11 cellular contexts compared by ENCODE assay signal in genomic region chr16:88763502-88764053, GRCh38. TPM values are rescaled to one million over a fixed set of nuclear protein-coding genes. Genes with fewer than 3 reads are reported as not detected.
DNase-seq lines count a peak whose midpoint lies in the region; ATAC-seq and TF ChIP-seq lines count a peak whose summit lies in the region.
"Had no signal": no experiment of that assay in that cellular context is flagged by ENCODE, and none has a peak within 500 bp of the region (broad histone marks: within the 10 kb centered on the region; RNA-seq: fewer than 3 reads in every experiment).

No MANE protein-coding gene starts in this region.

- no peaks in the 10 kb centered on the region for H3K9me3 ChIP-seq in smooth muscle cell (replicated peaks; ENCODE audit: low read depth)
- H3K9me3 ChIP-seq: HAP-1 had no signal

- no peaks in the 10 kb centered on the region for H3K9me3 Mint-ChIP-seq in HFFc6

- peaks cover 81% of the 10 kb centered on the region for H3K79me2 ChIP-seq in smooth muscle cell (ENCODE audit: low read depth)

- peaks cover 14% of the 10 kb centered on the region for H3K36me3 Mint-ChIP-seq in HFFc6 (ENCODE audit: low read depth)

- no peak overlapping the region for H3K4me3 Mint-ChIP-seq in HFFc6

- WGBS in smooth muscle cell (ENCODE audit: low lambda C conversion rate) = 48% methylated on average over 14 of the region's 14 CpGs

- no peaks in the 10 kb centered on the region for H3F3A ChIP-seq in smooth muscle cell (ENCODE audit: low read depth)

- TF ChIP-seq CTCF in HFFc6 (IDR thresholded peaks at IDR 0.05) = no peak
- TF ChIP-seq CTCF in smooth muscle cell (IDR thresholded peaks at IDR 0.05; ENCODE audit: borderline replicate concordance, insufficient read depth, poor library complexity, severe bottlenecking) = no peak

- peaks cover 2% of the 10 kb centered on the region for H3K27me3 Mint-ChIP-seq in HFFc6 (ENCODE audit: insufficient read depth)

- peaks cover 47% of the 10 kb centered on the region for H3K4me1 Mint-ChIP-seq in HFFc6 (ENCODE audit: low read depth)

- ATAC-seq in HG02970 (IDR thresholded peaks at IDR 0.05; ENCODE audit: low FRiP score, unreplicated experiment) = no peak

- peak overlapping the region; percentile 42 for H3K27ac Mint-ChIP-seq in HFFc6

- H3K4me2 ChIP-seq in smooth muscle cell = no peak overlapping the region

- no peaks in the 10 kb centered on the region for H3K36me3 ChIP-seq in smooth muscle cell (ENCODE audit: low read depth)
- H3K36me3 ChIP-seq: WERI-Rb-1 had no signal

- peaks cover 26% of the 10 kb centered on the region for H3K4me1 ChIP-seq in smooth muscle cell (ENCODE audit: low read depth)

- no peaks in the 10 kb centered on the region for H3K27me3 ChIP-seq in smooth muscle cell (ENCODE audit: low read depth)

- no peak overlapping the region for H2AFZ ChIP-seq in smooth muscle cell (ENCODE audit: low read depth)

- H3K27ac ChIP-seq in smooth muscle cell (ENCODE audit: low read depth) = peak overlapping the region; percentile 70
- H3K27ac ChIP-seq: WERI-Rb-1 had no signal

- peak overlapping the region; percentile 13 for H3K9ac ChIP-seq in smooth muscle cell (ENCODE audit: low read depth)

- H3K4me3 ChIP-seq in smooth muscle cell = no peak overlapping the region
- H3K4me3 ChIP-seq: HAP-1 had no signal

- peaks cover 98% of the 10 kb centered on the region for H4K20me1 ChIP-seq in smooth muscle cell (ENCODE audit: low read depth)

- DNase-seq in HFFc6 = no peak
- DNase-seq in astrocyte of the hippocampus (ENCODE audit: low read depth, low spot score) = peak; percentile 39
- DNase-seq in kidney tubule cell (ENCODE audit: low spot score) = peak; percentile 78
- no peak for DNase-seq in smooth muscle cell (lab: John Stamatoyannopoulos, UW; ENCODE audit: unreplicated experiment)
- no peak for DNase-seq in NCI-H2029 treated with DMSO at 0.1 percent for 48 hours (lab: John Stamatoyannopoulos, UW)
- DNase-seq in midbrain (lab: John Stamatoyannopoulos, UW) = no peak
- DNase-seq in activated gamma-delta T cell treated with Interleukin-2 at 50 U/mL for 16 hours = no peak
- DNase-seq: amygdala, WERI-Rb-1 had no signal

RNA-seq across cellular contexts. Expression of gene PIEZO1, which starts 21.4 kb away (rescaled TPM):
- total RNA-seq in HFFc6 (2021; fragmentation: NEBNext Ultra II Directional; extraction: Animal tissue kit (Norgen Biotek cat#: 25700)) = 100 to 1,000 TPM; 238 to 293 (median 264) TPM
- 59.2 and 62.1 TPM in 2 replicates for total RNA-seq in smooth muscle cell
- polyA plus RNA-seq in smooth muscle cell = 70.9 and 107 TPM in 2 replicates

RNA-seq across cellular contexts. Expression of gene CDT1, which starts 40.0 kb away (rescaled TPM):
- 10 to 100 TPM; 13.3 to 28.2 (median 22.2) TPM for total RNA-seq in HFFc6 (2021; fragmentation: NEBNext Ultra II Directional; extraction: Animal tissue kit (Norgen Biotek cat#: 25700))
- total RNA-seq in smooth muscle cell = 2.1 and 5.3 TPM in 2 replicates
- polyA plus RNA-seq in smooth muscle cell = 9.0 and 13.3 TPM in 2 replicates

RNA-seq across cellular contexts. Expression of gene APRT, which starts 48.1 kb away (rescaled TPM):
- total RNA-seq in HFFc6 (2021; fragmentation: NEBNext Ultra II Directional; extraction: Animal tissue kit (Norgen Biotek cat#: 25700)) = 100 to 1,000 TPM; 123 to 163 (median 130) TPM
- total RNA-seq in smooth muscle cell = 72.5 and 143 TPM in 2 replicates
- 200 and 216 TPM in 2 replicates for polyA plus RNA-seq in smooth muscle cell

RNA-seq across cellular contexts. Expression of gene CTU2, which starts 57.3 kb away (rescaled TPM):
- 10 to 100 TPM; 26.2 to 37.0 (median 33.2) TPM for total RNA-seq in HFFc6 (2021; fragmentation: NEBNext Ultra II Directional; extraction: Animal tissue kit (Norgen Biotek cat#: 25700))
- total RNA-seq in smooth muscle cell = 5.8 and 6.6 TPM in 2 replicates
- 16.4 and 21.3 TPM in 2 replicates for polyA plus RNA-seq in smooth muscle cell

RNA-seq across cellular contexts. Expression of gene RNF166, which starts 57.4 kb away (rescaled TPM):
- total RNA-seq in HFFc6 (2021; fragmentation: NEBNext Ultra II Directional; extraction: Animal tissue kit (Norgen Biotek cat#: 25700)) = 10 to 100 TPM; 10.3 to 18.3 (median 13.2) TPM
- 6.5 and 10.1 TPM in 2 replicates for total RNA-seq in smooth muscle cell
- 16.2 and 17.3 TPM in 2 replicates for polyA plus RNA-seq in smooth muscle cell

Comparison
In these comparisons a context has a peak if more than half of its experiments do, and no peak if none do; other contexts are left out.
1. DNase-seq: peak in astrocyte of the hippocampus (single experiment) and kidney tubule cell (single experiment); none in HFFc6 (single experiment), smooth muscle cell (single experiment), NCI-H2029 treated with DMSO at 0.1 percent for 48 hours (single experiment), midbrain (single experiment) and activated gamma-delta T cell treated with Interleukin-2 at 50 U/mL for 16 hours (single experiment).